ENCODE assay signal across 14 cellular contexts in genomic region chr11:73577496-73577917, GRCh38. TPM values are rescaled to one million over a fixed set of nuclear protein-coding genes. Genes with fewer than 3 reads are reported as not detected.
DNase-seq lines count a peak whose midpoint lies in the region; ATAC-seq, FAIRE-seq and TF ChIP-seq lines count a peak whose summit lies in the region.
"Had no signal": no experiment of that assay in that cellular context is flagged by ENCODE, and none has a peak within 500 bp of the region (broad histone marks: within the 10 kb centered on the region; RNA-seq: fewer than 3 reads in every experiment).

No MANE protein-coding gene starts in this region.

- no peak for TF ChIP-seq RAD21 in HepG2 (CRISPR knock-in tag; IDR thresholded peaks at IDR 0.05)

- WGBS in HepG2 (ENCODE audit: low lambda C conversion rate) = 91% methylated on average over 1 of the region's 1 CpG

- TF ChIP-seq CTCF in AG04449 (IDR thresholded peaks at IDR 0.05; ENCODE audit: insufficient read depth, low read length, missing control alignments) (no peak), DND-41 (IDR thresholded peaks at IDR 0.05; ENCODE audit: borderline replicate concordance, extremely low read depth, low read length, poor library complexity, severe bottlenecking) (no peak), HepG2 (CRISPR knock-in tag; IDR thresholded peaks at IDR 0.05) (no peak)

- no peak for TF ChIP-seq POLR2A in HepG2 (IDR thresholded peaks at IDR 0.05; ENCODE audit: insufficient read depth in 1 of 2, low read depth in 2 of 2, low read length in 2 of 2)

- H3K9me3 ChIP-seq in DND-41 (ENCODE audit: insufficient read depth, low read length, severe bottlenecking) (no peaks in the 10 kb centered on the region), HepG2 (ENCODE audit: low read length) (no peaks in the 10 kb centered on the region)

- CTCF ChIA-PET in AG04449 (lab: Yijun Ruan, JAX) (interaction anchor here (2.4 kb wide), 1 partner anchor 9 kb away, joined by 9 read pairs; no protein-coding TSS in a partner anchor), HepG2 (lab: Yijun Ruan, JAX; ENCODE audit: low intra/inter-chr PET ratio, low total read pairs) (no interaction called here)

- TF ChIP-seq EP300 in HepG2 (IDR thresholded peaks at IDR 0.05; ENCODE audit: low read depth in 2 of 2, low read length in 2 of 2) = no peak
- no peak for TF ChIP-seq EP300 in HepG2 (CRISPR knock-in tag; IDR thresholded peaks at IDR 0.05; ENCODE audit: borderline replicate concordance)

- H3K4me1 ChIP-seq in DND-41 (ENCODE audit: insufficient read depth, low read length) (peaks cover 5% of the 10 kb centered on the region; the same call in 1 of the 2 replicates), HepG2 (ENCODE audit: insufficient read depth, low read length) (peaks cover 26% of the 10 kb centered on the region)

- no peaks in the 10 kb centered on the region for H4K20me1 ChIP-seq in DND-41 (ENCODE audit: insufficient read depth, low read length)
- H4K20me1 ChIP-seq in HepG2 (ENCODE audit: insufficient read depth, low read length) = no peaks in the 10 kb centered on the region; the same call in 1 of the 2 replicates

- BruUV-seq in HepG2 (replicated peaks; lab: Mats Ljungman, UMichigan) = no TSS peak

- in situ Hi-C loops in HepG2 (cut with HindIII; ENCODE audit: extremely low pct_ligation_motif_present, low pct_unique_long_range_greater_than_20kb) = no loop called here

- H3K4me3 ChIP-seq in AG04449 (ENCODE audit: low read depth, low read length) (no peak overlapping the region), DND-41 (ENCODE audit: low read depth in 1 of 2, low read length in 2 of 2) (no peak overlapping the region), HepG2 (replicated peaks in 1 of 3; ENCODE audit: insufficient read depth in 1 of 3, low read depth in 2 of 3, low read length in 3 of 3) (no peak overlapping the region)

- FAIRE-seq in HepG2 (lab: Jason Lieb, UNC) = no peak
- FAIRE-seq: GM19239, H54 had no signal

- intact Hi-C loops in HepG2 (cut with micrococcal nuclease; ENCODE audit: unreplicated experiment) = no loop called here

- H3K79me2 ChIP-seq in DND-41 (ENCODE audit: insufficient read depth, low read length) = peaks cover 55% of the 10 kb centered on the region
- H3K79me2 ChIP-seq in HepG2 (ENCODE audit: insufficient read depth, low read length) = peaks cover 5% of the 10 kb centered on the region

- DNase-seq in AG04449 (ENCODE audit: low read depth, low spot score) = peak; percentile 31
- DNase-seq in DND-41 = no peak
- peak; percentile 2 for DNase-seq in NCI-H524 treated with DMSO at 0.1 percent for 48 hours (lab: John Stamatoyannopoulos, UW)
- peak; percentile 49 for DNase-seq in epidermal melanocyte (ENCODE audit: insufficient read length, low spot score)
- DNase-seq in NCI-H2107 (lab: John Stamatoyannopoulos, UW) = no peak
- DNase-seq in HepG2 (ENCODE audit: low spot score) = no peak
- DNase-seq: islet precursor cell; NCI-H1048; RPMI8226; stimulated activated CD4-positive, alpha-beta T cell treated with anti-CD3 and anti-CD28 coated beads, Interleukin-4, amount 100 ng/mL, for 24 hours had no signal

- H3K36me3 ChIP-seq in DND-41 (ENCODE audit: insufficient read depth, low read length) (peaks cover 20% of the 10 kb centered on the region), HepG2 (replicated peaks in 1 of 2; ENCODE audit: control insufficient read depth in 1 of 2, insufficient read depth in 2 of 2, low read length in 2 of 2) (peaks cover 0 to 4% of the 10 kb centered on the region in 2 experiments; a peak in 1 of 5 replicates)

- POLR2A ChIA-PET in AG04449 (lab: Yijun Ruan, JAX) (interaction anchor here (0.7 kb wide), 1 partner anchor 21 kb away, joined by 3 read pairs; the partner anchor contains the start of gene FAM168A), HepG2 (lab: Yijun Ruan, JAX) (no interaction called here)

- H3K9ac ChIP-seq in DND-41 (ENCODE audit: low read depth, low read length) (no peak overlapping the region), HepG2 (ENCODE audit: insufficient read depth, low read depth, low read length) (no peak overlapping the region)

- H2AFZ ChIP-seq in DND-41 (ENCODE audit: low read depth, low read length) (no peak overlapping the region), HepG2 (ENCODE audit: low read length) (no peak overlapping the region)

- H3K4me2 ChIP-seq in DND-41 (ENCODE audit: insufficient read depth, low read length) = no peak overlapping the region
- no peak overlapping the region for H3K4me2 ChIP-seq in HepG2 (ENCODE audit: low read depth, low read length)

- H3K27ac ChIP-seq in DND-41 (ENCODE audit: low read length) (no peak overlapping the region), HepG2 (ENCODE audit: extremely low read length, insufficient read depth, low read length) (no peak overlapping the region)

- ATAC-seq in DND-41 (ENCODE audit: insufficient read depth, low read depth) (peak; percentile 76), GM21381 (IDR thresholded peaks at IDR 0.05; ENCODE audit: unreplicated experiment) (no peak), HG03108 (IDR thresholded peaks at IDR 0.05; ENCODE audit: unreplicated experiment) (no peak), HepG2 (no peak)

- H3K27me3 ChIP-seq in DND-41 (ENCODE audit: insufficient read depth, low read length, poor library complexity) = no peaks in the 10 kb centered on the region
- no peaks in the 10 kb centered on the region for H3K27me3 ChIP-seq in HepG2 (ENCODE audit: control insufficient read depth in 1 of 2, insufficient read depth in 2 of 2, low read length in 2 of 2)

TF ChIP-seq in HepG2, 621 proteins besides CTCF, POLR2A, EP300 and RAD21 (continues in another document):
- TF ChIP-seq, protein P1, sequence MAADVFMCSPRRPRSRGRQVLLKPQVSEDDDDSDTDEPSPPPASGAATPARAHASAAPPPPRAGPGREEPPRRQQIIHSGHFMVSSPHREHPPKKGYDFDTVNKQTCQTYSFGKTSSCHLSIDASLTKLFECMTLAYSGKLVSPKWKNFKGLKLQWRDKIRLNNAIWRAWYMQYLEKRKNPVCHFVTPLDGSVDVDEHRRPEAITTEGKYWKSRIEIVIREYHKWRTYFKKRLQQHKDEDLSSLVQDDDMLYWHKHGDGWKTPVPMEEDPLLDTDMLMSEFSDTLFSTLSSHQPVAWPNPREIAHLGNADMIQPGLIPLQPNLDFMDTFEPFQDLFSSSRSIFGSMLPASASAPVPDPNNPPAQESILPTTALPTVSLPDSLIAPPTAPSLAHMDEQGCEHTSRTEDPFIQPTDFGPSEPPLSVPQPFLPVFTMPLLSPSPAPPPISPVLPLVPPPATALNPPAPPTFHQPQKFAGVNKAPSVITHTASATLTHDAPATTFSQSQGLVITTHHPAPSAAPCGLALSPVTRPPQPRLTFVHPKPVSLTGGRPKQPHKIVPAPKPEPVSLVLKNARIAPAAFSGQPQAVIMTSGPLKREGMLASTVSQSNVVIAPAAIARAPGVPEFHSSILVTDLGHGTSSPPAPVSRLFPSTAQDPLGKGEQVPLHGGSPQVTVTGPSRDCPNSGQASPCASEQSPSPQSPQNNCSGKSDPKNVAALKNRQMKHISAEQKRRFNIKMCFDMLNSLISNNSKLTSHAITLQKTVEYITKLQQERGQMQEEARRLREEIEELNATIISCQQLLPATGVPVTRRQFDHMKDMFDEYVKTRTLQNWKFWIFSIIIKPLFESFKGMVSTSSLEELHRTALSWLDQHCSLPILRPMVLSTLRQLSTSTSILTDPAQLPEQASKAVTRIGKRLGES (CRISPR knock-in tag; IDR thresholded peaks at IDR 0.05; ENCODE audit: borderline replicate concordance) = no peak
- no peak for TF ChIP-seq PLSCR1 (CRISPR knock-in tag; IDR thresholded peaks at IDR 0.05; ENCODE audit: borderline replicate concordance)
- no peak for TF ChIP-seq ZNF121 (CRISPR knock-in tag; IDR thresholded peaks at IDR 0.05)
- no peak for TF ChIP-seq HIVEP1 (CRISPR knock-in tag; IDR thresholded peaks at IDR 0.05)
- TF ChIP-seq POLR2AphosphoS5 (IDR thresholded peaks at IDR 0.05; ENCODE audit: low read depth, low read length) = no peak
- TF ChIP-seq KLF13 (CRISPR knock-in tag; IDR thresholded peaks at IDR 0.05) = no peak

RNA-seq across cellular contexts. Expression of gene FAM168A, which starts 20.4 kb away (rescaled TPM):
- 13.9 and 15.0 TPM in 2 replicates for total RNA-seq in HepG2 (2016; rRNA removed; fragmentation: Illumina TruSeq; extraction: Trizol)
- total RNA-seq in HepG2 (2016; cell fraction: cytosol; rRNA removed; fragmentation: Illumina TruSeq; extraction: Trizol; ENCODE audit: low read depth) = 0.91 and 0.97 TPM in 2 replicates
- 14.3 and 14.4 TPM in 2 replicates for total RNA-seq in HepG2 (2016; cell fraction: insoluble cytoplasmic fraction; rRNA removed; fragmentation: Illumina TruSeq; extraction: Trizol)
- 6.4 and 7.1 TPM in 2 replicates for total RNA-seq in HepG2 (2016; cell fraction: membrane; rRNA removed; fragmentation: Illumina TruSeq; extraction: Trizol)
- total RNA-seq in HepG2 (2016; cell fraction: nucleus; rRNA removed; fragmentation: Illumina TruSeq; extraction: Trizol) = 13.5 and 14.9 TPM in 2 replicates
- polyA plus RNA-seq in HepG2 (2011; rRNA removed) = 15.8 and 17.5 TPM in 2 replicates
- polyA plus RNA-seq in HepG2 (2011; cell fraction: cytosol; rRNA removed) = 7.8 and 8.6 TPM in 2 replicates
- polyA plus RNA-seq in HepG2 (2011; cell fraction: nucleus; rRNA removed) = 24.2 and 33.5 TPM in 2 replicates
- 14.4 and 14.7 TPM in 2 replicates for polyA plus RNA-seq in HepG2 (2012)
- polyA plus RNA-seq in HepG2 (2016; cell fraction: cytosol; fragmentation: Illumina TruSeq; extraction: Trizol; ENCODE audit: low read depth) = 0.77 and 0.78 TPM in 2 replicates
- 11.3 and 13.2 TPM in 2 replicates for polyA plus RNA-seq in HepG2 (2016; cell fraction: insoluble cytoplasmic fraction; fragmentation: Illumina TruSeq; extraction: Trizol; ENCODE audit: low read depth)
- polyA plus RNA-seq in HepG2 (2016; cell fraction: membrane; fragmentation: Illumina TruSeq; extraction: Trizol; ENCODE audit: low read depth) = 3.0 and 3.2 TPM in 2 replicates
- 16.9 and 17.7 TPM in 2 replicates for polyA plus RNA-seq in HepG2 (2016; cell fraction: nucleus; fragmentation: Illumina TruSeq; extraction: Trizol; ENCODE audit: insufficient read depth, low read depth)
- polyA minus RNA-seq in HepG2 (2011; rRNA and poly(A)+ RNA removed; ENCODE audit: low replicate concordance) = 28.4 and 45.6 TPM in 2 replicates
- polyA minus RNA-seq in HepG2 (2011; cell fraction: cytosol; rRNA and poly(A)+ RNA removed) = 12.5 and 15.3 TPM in 2 replicates
- polyA minus RNA-seq in HepG2 (2011; cell fraction: nucleus; rRNA and poly(A)+ RNA removed) = 15.4 and 17.0 TPM in 2 replicates

Comparison
In these comparisons a context has a peak if more than half of its experiments do, and no peak if none do; other contexts are left out.
1. DNase-seq: peak in AG04449 (single experiment), NCI-H524 treated with DMSO at 0.1 percent for 48 hours (single experiment) and epidermal melanocyte (single experiment); none in DND-41 (single experiment), NCI-H2107 (single experiment) and HepG2 (single experiment).